ENCODE assay signal across 8 cellular contexts in the genomic region with DNA sequence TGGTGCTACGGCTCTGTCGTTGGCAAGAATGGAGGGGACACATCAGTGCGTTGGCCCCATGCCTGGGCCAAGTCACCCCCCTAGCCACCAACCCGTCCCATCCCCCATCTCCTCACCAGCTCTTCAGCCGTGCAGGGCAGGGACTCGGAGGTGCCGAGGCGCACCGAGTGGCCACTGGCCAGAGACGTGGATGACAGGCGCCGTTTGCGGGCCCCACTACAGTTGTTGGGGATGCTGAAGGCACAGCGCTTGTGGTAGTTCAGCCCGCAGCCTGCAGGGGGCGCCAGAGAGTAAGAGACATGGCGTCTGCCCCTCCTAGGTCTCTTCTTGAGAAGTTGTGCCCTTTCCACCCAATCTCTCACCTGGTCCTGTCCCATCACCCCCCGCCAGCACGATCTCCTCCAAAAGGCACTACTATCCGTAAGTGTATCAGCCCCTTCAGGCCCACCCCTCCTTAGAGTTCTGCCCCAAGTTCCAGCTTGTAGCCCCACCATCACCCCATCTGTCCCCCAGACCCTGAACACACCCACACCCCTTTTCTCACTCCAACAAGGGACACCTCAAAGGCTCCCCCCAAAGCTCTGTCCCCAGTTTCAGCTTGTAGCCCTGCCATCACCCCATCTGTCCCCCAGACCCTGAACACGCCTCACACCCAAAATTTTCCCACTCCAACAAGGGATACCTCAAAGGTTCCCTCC. TPM values are rescaled to one million over a fixed set of nuclear protein-coding genes. Genes with fewer than 3 reads are reported as not detected.
DNase-seq lines count a peak whose midpoint lies in the region; TF ChIP-seq lines count a peak whose summit lies in the region.

No MANE protein-coding gene starts in this region.

- H3K9ac ChIP-seq in OCI-LY3 (ENCODE audit: low read length) (no peak overlapping the region), parathyroid adenoma (no peak overlapping the region)

- H3K9me3 ChIP-seq in OCI-LY3 (ENCODE audit: insufficient read depth, low read length): no peaks in the 10 kb centered on the region
- no peaks in the 10 kb centered on the region for H3K9me3 ChIP-seq in parathyroid adenoma (ENCODE audit: control insufficient read depth, low read length)

- H3K27ac ChIP-seq in OCI-LY3 (ENCODE audit: low read length): no peak overlapping the region
- H3K27ac ChIP-seq in parathyroid adenoma: no peak overlapping the region

- peaks cover 10% of the 10 kb centered on the region; the same call in 1 of the 2 replicates for H4K20me1 ChIP-seq in OCI-LY3 (ENCODE audit: insufficient read depth, low read length)

- peak; percentile 1 for DNase-seq in NCI-H510A treated with DMSO at 0.1 percent for 48 hours (lab: John Stamatoyannopoulos, UW)
- DNase-seq in NCI-H510A (lab: John Stamatoyannopoulos, UW): no peak
- DNase-seq in activated T-cell treated with anti-CD3 and anti-CD28 coated beads, Interleukin-2, amount 50 U/mL, for 48 hours: peak; percentile 93 to 97
- DNase-seq in fibroblast of the aortic adventitia (ENCODE audit: low read depth): peak; percentile 44
- DNase-seq in ureter (ENCODE audit: low spot score): peak; percentile 79
- DNase-seq in A172 (ENCODE audit: low spot score): no peak

- TF ChIP-seq CTCF in OCI-LY3 (IDR thresholded peaks at IDR 0.05; ENCODE audit: low read depth, low read length) (peak; percentile 97), fibroblast of the aortic adventitia (IDR thresholded peaks at IDR 0.05; ENCODE audit: insufficient read depth, low read length) (peak; percentile 95), parathyroid adenoma (IDR thresholded peaks at IDR 0.05) (peak; percentile 94)

- H3K36me3 ChIP-seq in OCI-LY3 (replicated peaks; ENCODE audit: low read depth, low read length) (peaks cover 36% of the 10 kb centered on the region), parathyroid adenoma (ENCODE audit: control insufficient read depth, insufficient read depth, low read length) (no peaks in the 10 kb centered on the region)

- H3K4me2 ChIP-seq in OCI-LY3 (ENCODE audit: low read length) (no peak overlapping the region), parathyroid adenoma (ENCODE audit: low read length) (no peak overlapping the region)

- H3K79me2 ChIP-seq in OCI-LY3 (ENCODE audit: low read length) (no peaks in the 10 kb centered on the region), parathyroid adenoma (peaks cover 3% of the 10 kb centered on the region)

- H3K4me1 ChIP-seq in OCI-LY3 (ENCODE audit: low read length) (no peaks in the 10 kb centered on the region), parathyroid adenoma (no peaks in the 10 kb centered on the region)

- H3K4me3 ChIP-seq in OCI-LY3 (ENCODE audit: low read length): no peak overlapping the region
- H3K4me3 ChIP-seq in fibroblast of the aortic adventitia (ENCODE audit: low read depth, low read length): no peak overlapping the region
- no peak overlapping the region for H3K4me3 ChIP-seq in parathyroid adenoma (ENCODE audit: low read depth, low read length)

- H3K27me3 ChIP-seq in OCI-LY3 (ENCODE audit: low read depth, low read length): no peaks in the 10 kb centered on the region
- no peaks in the 10 kb centered on the region for H3K27me3 ChIP-seq in parathyroid adenoma (ENCODE audit: control insufficient read depth, insufficient read depth, low read length)

- H2AFZ ChIP-seq in OCI-LY3 (ENCODE audit: low read depth, low read length) (no peak overlapping the region), parathyroid adenoma (no peak overlapping the region)

RNA-seq across cellular contexts. Expression of gene PRKD2, which starts 12.4 kb away (rescaled TPM):
- 8.0 and 9.7 TPM in 2 replicates for total RNA-seq in fibroblast of the aortic adventitia (ENCODE audit: low replicate concordance)
- total RNA-seq in ureter: 57.1 TPM
- total RNA-seq in A172 (2014; rRNA removed; shearing (Covaris generic)): 13.3 and 18.8 TPM in 2 replicates

RNA-seq across cellular contexts. Expression of gene FKRP, which starts 41.3 kb away (rescaled TPM):
- total RNA-seq in fibroblast of the aortic adventitia (ENCODE audit: low replicate concordance): 11.8 and 13.2 TPM in 2 replicates
- 20.6 TPM for total RNA-seq in ureter
- 6.4 and 14.2 TPM in 2 replicates for total RNA-seq in A172 (2014; rRNA removed; shearing (Covaris generic))

RNA-seq across cellular contexts. Expression of gene STRN4, which starts 41.7 kb away (rescaled TPM):
- total RNA-seq in fibroblast of the aortic adventitia (ENCODE audit: low replicate concordance) (45.3 and 45.9 TPM in 2 replicates), ureter (67.6 TPM)
- total RNA-seq in A172 (2014; rRNA removed; shearing (Covaris generic)): 35.5 and 47.9 TPM in 2 replicates

RNA-seq across cellular contexts. Expression of gene DACT3, which starts 43.5 kb away (rescaled TPM):
- total RNA-seq in fibroblast of the aortic adventitia (ENCODE audit: low replicate concordance): 5.1 and 17.5 TPM in 2 replicates
- 25.6 TPM for total RNA-seq in ureter
- total RNA-seq in A172 (2014; rRNA removed; shearing (Covaris generic)): 0.84 and 1.1 TPM in 2 replicates

Comparison
In these comparisons a context has a peak if more than half of its experiments do, and no peak if none do; other contexts are left out.
1. DNase-seq: peak in NCI-H510A treated with DMSO at 0.1 percent for 48 hours (single experiment), activated T-cell treated with anti-CD3 and anti-CD28 coated beads, Interleukin-2, amount 50 U/mL, for 48 hours (2 of 2), fibroblast of the aortic adventitia (single experiment) and ureter (single experiment); none in NCI-H510A (single experiment) and A172 (single experiment).
2. Peak in every context shown above with its lines, with median percentiles within 50 percentile points of each other: CTCF ChIP-seq.